9 cellular contexts compared by ENCODE assay signal in genomic region chr3:29281265-29282228, GRCh38. TPM values are rescaled to one million over a fixed set of nuclear protein-coding genes. Genes with fewer than 3 reads are reported as not detected.
A peak's percentile ranks its signal among the peaks of the same experiment; 100 is the strongest.
DNase-seq lines count a peak whose midpoint lies in the region; ATAC-seq and TF ChIP-seq lines count a peak whose summit lies in the region.
"Had no signal": no experiment of that assay in that cellular context is flagged by ENCODE, and none has a peak within 500 bp of the region (broad histone marks: within the 10 kb centered on the region; RNA-seq: fewer than 3 reads in every experiment).

No MANE protein-coding gene starts in this region.

- H3K27me3 ChIP-seq in BJ (ENCODE audit: control insufficient read depth, insufficient read depth, low read length) (no peaks in the 10 kb centered on the region), right cardiac atrium (ENCODE audit: control insufficient read depth, insufficient read depth) (no peaks in the 10 kb centered on the region), gastrocnemius medialis (no peaks in the 10 kb centered on the region)

- ATAC-seq in GM19035 (IDR thresholded peaks at IDR 0.05; ENCODE audit: unreplicated experiment) (peak; percentile 61), HG03432 (IDR thresholded peaks at IDR 0.05; ENCODE audit: unreplicated experiment) (peak; percentile 67), right cardiac atrium (peak; percentile 40 to 54), gastrocnemius medialis (peak; percentile 4 to 10)
- peak; percentile 50 to 67 for ATAC-seq in activated naive CD4-positive, alpha-beta T cell treated with anti-CD3 and anti-CD28 coated beads, Interleukin-2, amount 50 U/mL, for 72 hours

- intact Hi-C loops in right cardiac atrium (cut with DNase I): loop anchor here (5.0 to 10.0 kb wide), 8 partner anchors 53 to 486 kb away; no protein-coding TSS in a partner anchor
- intact Hi-C loops in gastrocnemius medialis (cut with DNase I; ENCODE audit: low total_unique reads): loop anchor here (5.0 to 10.0 kb wide), 5 partner anchors 246 to 937 kb away; partner anchors contain the start of genes AZI2 and ZCWPW2

- in situ Hi-C loops in gastrocnemius medialis (cut with MboI; ENCODE audit: low sequenced_read_pairs in 4 of 4): loop anchor here in 3 of 4 donors (10.0 to 25.0 kb wide), 2 partner anchors 243 to 481 kb away; no protein-coding TSS in a partner anchor

- no peak for DNase-seq in BJ (ENCODE audit: low read depth)
- DNase-seq in activated naive CD4-positive, alpha-beta T cell treated with anti-CD3 and anti-CD28 coated beads, Interleukin-2, amount 50 U/mL, for 72 hours (ENCODE audit: low spot score in 2 of 2): no peak
- DNase-seq in right cardiac atrium: peak; percentile 13 to 51 (median 51)
- DNase-seq in gastrocnemius medialis: no peak
- no peak for DNase-seq in NCI-H1417 (lab: John Stamatoyannopoulos, UW)
- DNase-seq in NCI-H345 treated with DMSO at 0.1 percent for 48 hours (lab: John Stamatoyannopoulos, UW; ENCODE audit: unreplicated experiment): no peak

- 3% methylated on average over 21 of the region's 21 CpGs for WGBS in right cardiac atrium

- peaks cover 4% of the 10 kb centered on the region for H3K4me1 ChIP-seq in right cardiac atrium (ENCODE audit: control insufficient read depth, insufficient read depth, low read length)
- H3K4me1 ChIP-seq in gastrocnemius medialis: peaks cover 22 to 32% of the 10 kb centered on the region in 2 donors

- H3K36me3 ChIP-seq in BJ (ENCODE audit: control insufficient read depth, insufficient read depth, low read length): no peaks in the 10 kb centered on the region
- H3K36me3 ChIP-seq in gastrocnemius medialis: no peaks in the 10 kb centered on the region

- H3K9me3 Mint-ChIP-seq in activated naive CD4-positive, alpha-beta T cell treated with anti-CD3 and anti-CD28 coated beads, Interleukin-2, amount 50 U/mL, for 72 hours: no peaks in the 10 kb centered on the region

- no peaks in the 10 kb centered on the region for H3K9me3 ChIP-seq in right cardiac atrium (ENCODE audit: control insufficient read depth, low read length)
- H3K9me3 ChIP-seq in gastrocnemius medialis: no peaks in the 10 kb centered on the region

- POLR2A ChIA-PET in BJ (lab: Charles Lee): interaction anchor here (0.6 to 0.7 kb wide), 7 partner anchors 25 to 1106 kb away, joined by 4 to 19 read pairs (median 6); no protein-coding TSS in a partner anchor

- CTCF ChIA-PET in BJ (lab: Yijun Ruan, JAX): interaction anchor here (0.5 to 1.0 kb wide), 3 partner anchors 137 to 428 kb away, joined by 3 read pairs; no protein-coding TSS in a partner anchor

- H3K4me3 ChIP-seq in BJ (ENCODE audit: low read depth, low read length) (peak overlapping the region; percentile 67), right cardiac atrium (ENCODE audit: low read length) (peak overlapping the region; percentile 99), gastrocnemius medialis (peak overlapping the region; percentile 67 to 83 (median 72))

- peaks cover 0 to 4% of the 10 kb centered on the region in 2 donors for H3K36me3 Mint-ChIP-seq in activated naive CD4-positive, alpha-beta T cell treated with anti-CD3 and anti-CD28 coated beads, Interleukin-2, amount 50 U/mL, for 72 hours

- TF ChIP-seq POLR2A in gastrocnemius medialis (IDR thresholded peaks at IDR 0.05): peak; percentile 4 to 26

- TF ChIP-seq CTCF in BJ (IDR thresholded peaks at IDR 0.05; ENCODE audit: insufficient read depth, low read depth, low read length): no peak
- TF ChIP-seq CTCF in gastrocnemius medialis (IDR thresholded peaks at IDR 0.05 in 4 of 5, conservative IDR thresholded peaks at IDR 0.05 in 1 of 5): no peak

- H3K27ac ChIP-seq in right cardiac atrium (ENCODE audit: low read length): peak overlapping the region; percentile 95
- H3K27ac ChIP-seq in gastrocnemius medialis: peak overlapping the region; percentile 83 to 90 (median 89)
- H3K27ac ChIP-seq: KMS-11 had no signal

- peak overlapping the region in 1 of 2 donors; percentile 72 for H3K27ac Mint-ChIP-seq in activated naive CD4-positive, alpha-beta T cell treated with anti-CD3 and anti-CD28 coated beads, Interleukin-2, amount 50 U/mL, for 72 hours

RNA-seq across cellular contexts. Expression of gene RBMS3, which starts 0.7 kb away (rescaled TPM):
- polyA plus RNA-seq in BJ (2011; rRNA removed) (13.9 and 14.5 TPM in 2 replicates), right cardiac atrium (8.9 TPM)
- polyA minus RNA-seq in BJ (2011; rRNA and poly(A)+ RNA removed): 77.8 and 128 TPM in 2 replicates
- 1 to 10 TPM in 1 of 2 donors, not detected in 1; 3.3 TPM for total RNA-seq in activated naive CD4-positive, alpha-beta T cell treated with anti-CD3 and anti-CD28 coated beads, Interleukin-2, amount 50 U/mL, for 72 hours
- total RNA-seq in right cardiac atrium (10 to 100 TPM; 51.4 to 66.7 (median 56.8) TPM), gastrocnemius medialis (10 to 100 TPM; 16.1 to 38.8 (median 22.7) TPM)

Comparison
In these comparisons a context has a peak if more than half of its experiments do, and no peak if none do; other contexts are left out.
1. DNase-seq: peak in right cardiac atrium (3 of 3); none in BJ (single experiment), activated naive CD4-positive, alpha-beta T cell treated with anti-CD3 and anti-CD28 coated beads, Interleukin-2, amount 50 U/mL, for 72 hours (0 of 2), gastrocnemius medialis (0 of 2), NCI-H1417 (0 of 3) and NCI-H345 treated with DMSO at 0.1 percent for 48 hours (single experiment).
2. ATAC-seq: peak in every context shown above with its lines; median percentile 67 in HG03432; 61 in GM19035; 58 in activated naive CD4-positive, alpha-beta T cell treated with anti-CD3 and anti-CD28 coated beads, Interleukin-2, amount 50 U/mL, for 72 hours; 47 in right cardiac atrium; 7 in gastrocnemius medialis.
3. Peak in every context shown above with its lines, with median percentiles within 50 percentile points of each other: H3K4me3 ChIP-seq.